ENCODE assay signal across 31 cellular contexts in genomic region chr1:193402032-193402431, GRCh38.
"Had no signal": no experiment of that assay in that cellular context is flagged by ENCODE, and none has a peak within 500 bp of the region (broad histone marks: within the 10 kb centered on the region; RNA-seq: fewer than 3 reads in every experiment).

No MANE protein-coding gene starts in this region.

- H3K4me1 ChIP-seq: breast epithelium, colonic mucosa had no signal

- H3K9me3 Mint-ChIP-seq: activated B cell treated with CpG ODN at 0.5 μM for 24 hours; activated CD8-positive, alpha-beta T cell treated with anti-CD3 and anti-CD28 coated beads for 36 hours; activated naive CD4-positive, alpha-beta T cell treated with anti-CD3 and anti-CD28 coated beads for 36 hours; activated naive CD4-positive, alpha-beta T cell treated with anti-CD3 and anti-CD28 coated beads, Interleukin-2, amount 50 U/mL, for 24 hours; activated naive CD8-positive, alpha-beta T cell treated with anti-CD3 and anti-CD28 coated beads for 36 hours; activated naive CD8-positive, alpha-beta T cell treated with anti-CD3 and anti-CD28 coated beads, Interleukin-2, amount 50 U/mL, for 24 hours; activated T-cell treated with anti-CD3 and anti-CD28 coated beads, Interleukin-2, amount 50 U/mL, for 4 hours; activated T-helper 1 cell treated with anti-CD3 and anti-CD28 coated beads, Interleukin-12 subunit alpha, Interleukin-12 subunit beta, Interleukin-2, Interleukin-4 antibody, amounts not matched to agents 30 ng/mL and 10 ng/mL and 1 ng/mL, durations not matched to agents 14 hours and 24 hours and 36 hours; activated T-helper 2 cell treated with anti-CD3 and anti-CD28 coated beads, Interferon-gamma antibody, Interleukin-2, Interleukin-4, amounts not matched to agents 10 μg/mL and 5 μg/mL and 100 μg/mL, durations not matched to agents 14 hours and 24 hours and 36 hours had no signal

- ATAC-seq: activated CD4-positive, CD25-positive, alpha-beta regulatory T cell treated with anti-CD3 and anti-CD28 coated beads, Interleukin-2, amount 50 U/mL, for 24 hours; activated CD8-positive, alpha-beta T cell treated with anti-CD3 and anti-CD28 coated beads for 36 hours; activated naive CD8-positive, alpha-beta T cell treated with anti-CD3 and anti-CD28 coated beads, Interleukin-2, amount 50 U/mL, for 24 hours; activated T-cell treated with anti-CD3 and anti-CD28 coated beads, Interleukin-2, amount 50 U/mL, for 4 hours had no signal

- H3K36me3 Mint-ChIP-seq: activated naive CD4-positive, alpha-beta T cell treated with anti-CD3 and anti-CD28 coated beads, Interleukin-2, amount 50 U/mL, for 24 hours; activated naive CD8-positive, alpha-beta T cell treated with anti-CD3 and anti-CD28 coated beads for 36 hours; brain had no signal

- H3K27me3 ChIP-seq: adrenal gland, ascending aorta, breast epithelium, cardiac muscle cell, colonic mucosa, esophagus squamous epithelium had no signal

- H3K27me3 Mint-ChIP-seq: activated B cell treated with CpG ODN at 0.5 μM for 24 hours; activated CD8-positive, alpha-beta T cell treated with anti-CD3 and anti-CD28 coated beads for 36 hours; activated naive CD4-positive, alpha-beta T cell treated with anti-CD3 and anti-CD28 coated beads, Interleukin-2, amount 50 U/mL, for 24 hours; activated naive CD8-positive, alpha-beta T cell treated with anti-CD3 and anti-CD28 coated beads for 36 hours; activated naive CD8-positive, alpha-beta T cell treated with anti-CD3 and anti-CD28 coated beads, Interleukin-2, amount 50 U/mL, for 24 hours; brain had no signal

- H3K27ac ChIP-seq: adrenal gland, ascending aorta, breast epithelium, cardiac muscle cell, colonic mucosa, epithelial cell of prostate, esophagus squamous epithelium, WERI-Rb-1 had no signal

- H3K27ac Mint-ChIP-seq: activated B cell treated with CpG ODN at 0.5 μM for 24 hours; activated CD8-positive, alpha-beta T cell treated with anti-CD3 and anti-CD28 coated beads for 36 hours; activated naive CD4-positive, alpha-beta T cell treated with anti-CD3 and anti-CD28 coated beads for 36 hours; activated naive CD4-positive, alpha-beta T cell treated with anti-CD3 and anti-CD28 coated beads, Interleukin-2, amount 50 U/mL, for 24 hours; activated naive CD8-positive, alpha-beta T cell treated with anti-CD3 and anti-CD28 coated beads for 36 hours; activated naive CD8-positive, alpha-beta T cell treated with anti-CD3 and anti-CD28 coated beads, Interleukin-2, amount 50 U/mL, for 24 hours; activated T-helper 1 cell treated with anti-CD3 and anti-CD28 coated beads, Interleukin-12 subunit alpha, Interleukin-12 subunit beta, Interleukin-2, Interleukin-4 antibody, amounts not matched to agents 30 ng/mL and 10 ng/mL and 1 ng/mL, durations not matched to agents 14 hours and 24 hours and 36 hours; activated T-helper 2 cell treated with anti-CD3 and anti-CD28 coated beads, Interferon-gamma antibody, Interleukin-2, Interleukin-4, amounts not matched to agents 10 μg/mL and 5 μg/mL and 100 μg/mL, durations not matched to agents 14 hours and 24 hours and 36 hours; brain; T-helper 2 cell treated with Interferon-gamma antibody and Interleukin-4, amounts not matched to agents 5 μg/mL and 100 μg/mL, for 36 hours had no signal

- H3K4me3 Mint-ChIP-seq: activated B cell treated with CpG ODN at 0.5 μM for 24 hours; activated CD8-positive, alpha-beta T cell treated with anti-CD3 and anti-CD28 coated beads for 36 hours; activated naive CD4-positive, alpha-beta T cell treated with anti-CD3 and anti-CD28 coated beads for 36 hours; activated naive CD4-positive, alpha-beta T cell treated with anti-CD3 and anti-CD28 coated beads, Interleukin-2, amount 50 U/mL, for 24 hours; activated naive CD8-positive, alpha-beta T cell treated with anti-CD3 and anti-CD28 coated beads for 36 hours; activated naive CD8-positive, alpha-beta T cell treated with anti-CD3 and anti-CD28 coated beads, Interleukin-2, amount 50 U/mL, for 24 hours; activated T-cell treated with anti-CD3 and anti-CD28 coated beads, Interleukin-2, amount 50 U/mL, for 4 hours; activated T-helper 1 cell treated with anti-CD3 and anti-CD28 coated beads, Interleukin-12 subunit alpha, Interleukin-12 subunit beta, Interleukin-2, Interleukin-4 antibody, amounts not matched to agents 30 ng/mL and 10 ng/mL and 1 ng/mL, durations not matched to agents 14 hours and 24 hours and 36 hours; brain; T-helper 2 cell treated with Interferon-gamma antibody and Interleukin-4, amounts not matched to agents 5 μg/mL and 100 μg/mL, for 36 hours had no signal

- DNase-seq: activated B cell treated with CpG ODN at 0.5 μM for 24 hours; activated CD4-positive, alpha-beta T cell treated with anti-CD3 and anti-CD28 coated beads for 48 hours; activated CD4-positive, alpha-beta T cell treated with anti-CD3 and anti-CD28 coated beads, Interleukin-2, amount 50 U/mL, for 1 hour; activated CD4-positive, alpha-beta T cell treated with anti-CD3 and anti-CD28 coated beads, Interleukin-2, amount 50 U/mL, for 48 hours; activated CD8-positive, alpha-beta memory T cell treated with anti-CD3 and anti-CD28 coated beads for 24 hours; activated CD8-positive, alpha-beta T cell treated with anti-CD3 and anti-CD28 coated beads for 36 hours; activated effector memory CD4-positive, alpha-beta T cell treated with anti-CD3 and anti-CD28 coated beads, Interleukin-2, amount 50 U/mL, for 16 hours; activated naive CD4-positive, alpha-beta T cell treated with anti-CD3 and anti-CD28 coated beads for 36 hours; activated naive CD8-positive, alpha-beta T cell treated with anti-CD3 and anti-CD28 coated beads for 36 hours; activated naive CD8-positive, alpha-beta T cell treated with anti-CD3 and anti-CD28 coated beads, Interleukin-2, amount 50 U/mL, for 24 hours; activated T-cell treated with anti-CD3 and anti-CD28 coated beads, Interleukin-2, amount 50 U/mL, for 4 hours; adrenal gland; central memory CD4-positive, alpha-beta T cell; cerebellar nuclear complex; colonic mucosa; effector CD8-positive, alpha-beta T cell; esophagus squamous epithelium; head of caudate nucleus; hippocampal formation; T1000; WERI-Rb-1 had no signal
